1 cellular context compared by ENCODE assay signal in the genomic region with DNA sequence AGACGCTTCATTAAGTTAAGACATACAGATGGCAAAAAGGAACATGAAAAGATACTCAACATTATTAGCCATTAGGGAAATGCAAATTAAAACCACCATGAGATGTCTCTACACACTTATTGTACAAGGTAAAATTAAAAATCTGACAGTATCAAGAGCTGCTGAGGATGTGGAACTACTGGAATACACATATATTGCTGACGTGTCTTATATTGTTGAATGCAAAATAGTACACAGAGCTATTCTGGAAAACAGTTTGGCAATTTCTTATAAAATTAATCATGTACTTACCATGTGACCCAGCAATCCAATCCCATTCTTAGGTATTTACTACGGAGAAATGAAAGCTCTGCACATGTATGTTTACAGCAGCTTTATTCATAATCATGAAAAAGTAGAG.
TF ChIP-seq lines count a peak whose summit lies in the region.

No MANE protein-coding gene starts in this region.

TF ChIP-seq in K562, 482 proteins besides CTCF, POLR2A, EP300 and RAD21 (continued from another document):
- TF ChIP-seq ZNF316 (IDR thresholded peaks at IDR 0.05) (peak; percentile 32; the same call in 1 of the 2 replicates), ZFP36 (IDR thresholded peaks at IDR 0.05; ENCODE audit: low read depth, low read length, partially characterized antibody) (no peak), CREM (IDR thresholded peaks at IDR 0.05; ENCODE audit: low read depth) (no peak), U2AF2 (optimal IDR thresholded peaks at IDR 0.05; ENCODE audit: low read depth, low read length) (no peak)
